Comparison of ENCODE assay signal across 24 cellular contexts in genomic region chr12:43730283-43730682, GRCh38.
"Had no signal": no experiment of that assay in that cellular context is flagged by ENCODE, and none has a peak within 500 bp of the region (broad histone marks: within the 10 kb centered on the region; RNA-seq: fewer than 3 reads in every experiment).

No MANE protein-coding gene starts in this region.

- H3K4me1 Mint-ChIP-seq: naive B cell; stimulated activated effector memory CD8-positive, alpha-beta T cell treated with anti-CD3 and anti-CD28 coated beads, Interleukin-12 subunit alpha, Interleukin-12 subunit beta, amount 100 ng/mL, for 72 hours had no signal

- H3K9me3 Mint-ChIP-seq: effector memory CD8-positive, alpha-beta T cell; naive B cell; stimulated activated effector memory CD8-positive, alpha-beta T cell treated with anti-CD3 and anti-CD28 coated beads, Interleukin-12 subunit alpha, Interleukin-12 subunit beta, amount 100 ng/mL, for 72 hours; type B pancreatic cell had no signal

- H3K4me3 Mint-ChIP-seq: activated naive CD8-positive, alpha-beta T cell; effector memory CD8-positive, alpha-beta T cell; naive B cell; neural progenitor cell; stimulated activated effector memory CD8-positive, alpha-beta T cell treated with anti-CD3 and anti-CD28 coated beads, Interleukin-12 subunit alpha, Interleukin-12 subunit beta, amount 100 ng/mL, for 72 hours; type B pancreatic cell had no signal

- H3K36me3 Mint-ChIP-seq: neural progenitor cell had no signal

- FAIRE-seq: endothelial cell of umbilical vein, kidney, TTC549 had no signal

- ATAC-seq: effector memory CD8-positive, alpha-beta T cell; esophagus mucosa; left lobe of liver; lower lobe of right lung; right lobe of liver; stimulated activated effector memory CD8-positive, alpha-beta T cell treated with anti-CD3 and anti-CD28 coated beads, Interleukin-12 subunit alpha, Interleukin-12 subunit beta, amount 100 ng/mL, for 72 hours had no signal

- DNase-seq: activated CD4-positive, alpha-beta T cell treated with anti-CD3 and anti-CD28 coated beads, Interleukin-2, amount 50 U/mL, for 48 hours; activated effector memory CD4-positive, alpha-beta T cell treated with anti-CD3 and anti-CD28 coated beads, Interleukin-2, amount 50 U/mL, for 16 hours; amniotic stem cell; colonic mucosa; dorsolateral prefrontal cortex; effector memory CD8-positive, alpha-beta T cell; foreskin melanocyte; kidney; lower lobe of right lung; mesendoderm; naive B cell; posterior cingulate gyrus; right lobe of liver; stimulated activated CD4-positive, alpha-beta T cell treated with anti-CD3 and anti-CD28 coated beads, Interleukin-1b, Interleukin-23, amount 100 ng/mL, for 48 hours; testis; WERI-Rb-1 had no signal

- H3K27ac Mint-ChIP-seq: activated naive CD8-positive, alpha-beta T cell; neural progenitor cell; stimulated activated effector memory CD8-positive, alpha-beta T cell treated with anti-CD3 and anti-CD28 coated beads, Interleukin-12 subunit alpha, Interleukin-12 subunit beta, amount 100 ng/mL, for 72 hours; type B pancreatic cell had no signal

- H3K27me3 Mint-ChIP-seq: activated naive CD8-positive, alpha-beta T cell; effector memory CD8-positive, alpha-beta T cell; naive B cell; type B pancreatic cell had no signal
